Comparison of ENCODE assay signal across 1 cellular context in genomic region chr17:4833941-4834501, GRCh38.
TF ChIP-seq lines count a peak whose summit lies in the region.

No MANE protein-coding gene starts in this region.

TF ChIP-seq in H1, 55 proteins besides CTCF, POLR2A, EP300 and RAD21:
- no peak for TF ChIP-seq KDM4A (IDR thresholded peaks at IDR 0.05; ENCODE audit: low read depth, low read length, severe bottlenecking)
- TF ChIP-seq BACH1 (IDR thresholded peaks at IDR 0.05; ENCODE audit: low read length) = no peak
- TF ChIP-seq E2F6 (IDR thresholded peaks at IDR 0.05) = no peak
- TF ChIP-seq GTF2F1 (IDR thresholded peaks at IDR 0.05; ENCODE audit: borderline replicate concordance, low read depth, low read length) = no peak
- TF ChIP-seq NANOG (IDR thresholded peaks at IDR 0.05; ENCODE audit: insufficient read depth, low read depth, low read length, poor library complexity, severe bottlenecking) = no peak
- peak; percentile 0 for TF ChIP-seq ASH2L (IDR thresholded peaks at IDR 0.05; ENCODE audit: low read length)
- no peak for TF ChIP-seq ATF2 (IDR thresholded peaks at IDR 0.05; ENCODE audit: low read length)
- no peak for TF ChIP-seq HDAC2 (IDR thresholded peaks at IDR 0.05; ENCODE audit: borderline replicate concordance in 1 of 2, low read depth in 2 of 2, low read length in 2 of 2)
- TF ChIP-seq KDM1A (IDR thresholded peaks at IDR 0.05; ENCODE audit: borderline replicate concordance, low read length) = no peak
